ENCODE assay signal across 11 cellular contexts in genomic region chr9:121707477-121708424, GRCh38. TPM values are rescaled to one million over a fixed set of nuclear protein-coding genes. Genes with fewer than 3 reads are reported as not detected.
DNase-seq lines count a peak whose midpoint lies in the region; ATAC-seq lines count a peak whose summit lies in the region.
"Had no signal": no experiment of that assay in that cellular context is flagged by ENCODE, and none has a peak within 500 bp of the region (broad histone marks: within the 10 kb centered on the region; RNA-seq: fewer than 3 reads in every experiment).

No MANE protein-coding gene starts in this region.

- no peaks in the 10 kb centered on the region for H3K9me3 Mint-ChIP-seq in activated naive CD4-positive, alpha-beta T cell treated with anti-CD3 and anti-CD28 coated beads, Interleukin-2, amount 50 U/mL, for 72 hours

- H3K27me3 ChIP-seq in thymus (ENCODE audit: control insufficient read depth, insufficient read depth): no peaks in the 10 kb centered on the region

- H3K36me3 Mint-ChIP-seq in activated naive CD4-positive, alpha-beta T cell treated with anti-CD3 and anti-CD28 coated beads, Interleukin-2, amount 50 U/mL, for 72 hours: no peaks in the 10 kb centered on the region

- WGBS in thymus: 70% methylated on average over 7 of the region's 7 CpGs

- peaks cover 15% of the 10 kb centered on the region for H3K4me1 ChIP-seq in thymus (ENCODE audit: control insufficient read depth, insufficient read depth, low read length)

- H3K27ac ChIP-seq in thymus (ENCODE audit: low read depth): peak overlapping the region; percentile 57
- H3K27ac ChIP-seq: C4-2B had no signal

- no peaks in the 10 kb centered on the region for H3K9me3 ChIP-seq in thymus (ENCODE audit: control insufficient read depth)

- peak; percentile 56 to 91 for ATAC-seq in activated naive CD4-positive, alpha-beta T cell treated with anti-CD3 and anti-CD28 coated beads, Interleukin-2, amount 50 U/mL, for 72 hours
- ATAC-seq in HG02678 (IDR thresholded peaks at IDR 0.05; ENCODE audit: unreplicated experiment): peak; percentile 92
- ATAC-seq: left cardiac atrium had no signal

- H3K27ac Mint-ChIP-seq in activated naive CD4-positive, alpha-beta T cell treated with anti-CD3 and anti-CD28 coated beads, Interleukin-2, amount 50 U/mL, for 72 hours: no peak overlapping the region

- no peak for DNase-seq in activated naive CD4-positive, alpha-beta T cell treated with anti-CD3 and anti-CD28 coated beads, Interleukin-2, amount 50 U/mL, for 72 hours (ENCODE audit: low spot score in 2 of 2)
- DNase-seq in activated naive CD4-positive, alpha-beta T cell (lab: John Stamatoyannopoulos, UW): no peak
- DNase-seq in MV-4-11 (lab: John Stamatoyannopoulos, UW): peak; percentile 39
- no peak for DNase-seq in NCI-H187 (lab: John Stamatoyannopoulos, UW)
- DNase-seq in activated CD4-positive, CD25-positive, alpha-beta regulatory T cell (lab: John Stamatoyannopoulos, UW): no peak
- no peak for DNase-seq in SK-N-DZ (ENCODE audit: low spot score)
- DNase-seq: left cardiac atrium; stimulated activated CD4-positive, alpha-beta T cell treated with anti-CD3 and anti-CD28 coated beads, Interleukin-1b, Interleukin-23, amount 100 ng/mL, for 48 hours had no signal

- H3K36me3 ChIP-seq in thymus (ENCODE audit: control insufficient read depth, insufficient read depth): no peaks in the 10 kb centered on the region

- no peak overlapping the region for H3K4me3 ChIP-seq in thymus (ENCODE audit: low read length)

RNA-seq across cellular contexts. Expression of gene DAB2IP, which starts 56.3 kb away (rescaled TPM):
- under 1 TPM; 0.06 to 0.18 TPM for total RNA-seq in activated naive CD4-positive, alpha-beta T cell treated with anti-CD3 and anti-CD28 coated beads, Interleukin-2, amount 50 U/mL, for 72 hours
- 8.4 TPM for polyA plus RNA-seq in thymus
- 19.9 and 27.0 TPM in 2 replicates for polyA plus RNA-seq in SK-N-DZ (2014; cell fraction: cytosol; rRNA removed)
- polyA plus RNA-seq in SK-N-DZ (2014; cell fraction: nucleus; rRNA removed): 18.5 and 25.6 TPM in 2 replicates
